In the genomic region with DNA sequence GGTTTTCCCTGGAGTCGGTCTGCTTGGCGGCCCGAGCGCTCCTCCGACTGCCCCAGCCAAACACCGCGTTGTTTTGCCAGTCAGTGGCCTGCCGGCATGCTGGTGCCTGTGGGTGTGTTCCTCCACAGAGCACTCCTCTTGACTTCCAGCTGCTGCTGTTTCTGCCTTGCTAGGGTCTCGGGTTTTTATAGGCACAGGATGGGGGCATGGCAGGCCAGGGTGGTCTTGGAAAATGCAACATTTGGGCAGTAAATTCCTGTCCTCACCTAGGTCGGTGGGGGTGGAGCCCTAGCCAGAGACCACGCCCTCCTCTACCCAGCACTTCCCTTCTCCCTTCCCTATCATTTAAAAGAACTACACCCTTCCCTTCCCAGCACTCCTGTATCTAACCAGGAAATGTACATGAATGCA, we compare ENCODE assay signal across 1 cellular context.
TF ChIP-seq lines count a peak whose summit lies in the region.

No MANE protein-coding gene starts in this region.

TF ChIP-seq in endothelial cell of umbilical vein, 7 proteins besides CTCF, POLR2A, EP300 and RAD21:
- TF ChIP-seq, protein P1, sequence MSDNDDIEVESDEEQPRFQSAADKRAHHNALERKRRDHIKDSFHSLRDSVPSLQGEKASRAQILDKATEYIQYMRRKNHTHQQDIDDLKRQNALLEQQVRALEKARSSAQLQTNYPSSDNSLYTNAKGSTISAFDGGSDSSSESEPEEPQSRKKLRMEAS (IDR thresholded peaks at IDR 0.05; ENCODE audit: insufficient read depth, insufficient read length): no peak
- TF ChIP-seq GATA2 (IDR thresholded peaks at IDR 0.05; ENCODE audit: insufficient read depth, insufficient read length, low read depth, low read length): no peak
- TF ChIP-seq MYC (IDR thresholded peaks at IDR 0.05; ENCODE audit: low read depth, low read length): no peak
- no peak for TF ChIP-seq FOS (IDR thresholded peaks at IDR 0.05; ENCODE audit: borderline replicate concordance, insufficient read depth, low read length)
- TF ChIP-seq EZH2 (IDR thresholded peaks at IDR 0.05; ENCODE audit: borderline replicate concordance, low read depth, low read length, severe bottlenecking): no peak
- no peak for TF ChIP-seq POLR2AphosphoS5 (IDR thresholded peaks at IDR 0.05; ENCODE audit: insufficient read depth, low read depth, low read length)
- TF ChIP-seq JUN (IDR thresholded peaks at IDR 0.05; ENCODE audit: borderline replicate concordance, insufficient read depth, insufficient read length, low read depth): no peak
